ENCODE assay signal across 29 cellular contexts in genomic region chr15:76502678-76503077, GRCh38.
"Had no signal": no experiment of that assay in that cellular context is flagged by ENCODE, and none has a peak within 500 bp of the region (broad histone marks: within the 10 kb centered on the region; RNA-seq: fewer than 3 reads in every experiment).

No MANE protein-coding gene starts in this region.

- DNase-seq: hypothalamus; immature natural killer cell; kidney; left colon; left ventricle myocardium inferior; mesendoderm; naive B cell; natural killer cell; nephron progenitor cell; occipital lobe; psoas muscle; sigmoid colon; spleen; stimulated activated CD4-positive, alpha-beta T cell treated with anti-CD3 and anti-CD28 coated beads, Interleukin-4, amount 100 ng/mL, for 24 hours; stimulated activated naive CD4-positive, alpha-beta T cell; tibial artery; upper lobe of right lung had no signal

- H3K27ac Mint-ChIP-seq: immature natural killer cell; mesothelial cell of epicardium; naive B cell; natural killer cell; nephron progenitor cell; neural progenitor cell; stimulated activated effector memory CD8-positive, alpha-beta T cell treated with anti-CD3 and anti-CD28 coated beads, Interleukin-12 subunit alpha, Interleukin-12 subunit beta, amount 100 ng/mL, for 72 hours; stimulated activated naive CD8-positive, alpha-beta T cell treated with anti-CD3 and anti-CD28 coated beads, Interleukin-15, Interleukin-2, amounts not matched to agents 100 ng/mL and 50 ng/mL, for 24 hours had no signal

- H3K4me2 ChIP-seq: neural progenitor cell had no signal

- H3K4me1 ChIP-seq: left ventricle myocardium inferior, parathyroid adenoma, psoas muscle, right atrium auricular region, sigmoid colon, spleen, suprapubic skin, tibial artery, upper lobe of right lung had no signal

- H3K36me3 ChIP-seq: neural progenitor cell, neutrophil, thoracic aorta, upper lobe of right lung had no signal

- H3K36me3 Mint-ChIP-seq: mesothelial cell of epicardium; natural killer cell; neural progenitor cell; stimulated activated effector memory CD8-positive, alpha-beta T cell treated with anti-CD3 and anti-CD28 coated beads, Interleukin-12 subunit alpha, Interleukin-12 subunit beta, amount 100 ng/mL, for 72 hours had no signal

- H3K9me3 Mint-ChIP-seq: immature natural killer cell; natural killer cell; nephron progenitor cell; neural progenitor cell; stimulated activated effector memory CD8-positive, alpha-beta T cell treated with anti-CD3 and anti-CD28 coated beads, Interleukin-12 subunit alpha, Interleukin-12 subunit beta, amount 100 ng/mL, for 72 hours; stimulated activated naive CD8-positive, alpha-beta T cell treated with anti-CD3 and anti-CD28 coated beads, Interleukin-15, Interleukin-2, amounts not matched to agents 100 ng/mL and 50 ng/mL, for 24 hours had no signal

- H2AFZ ChIP-seq: neural progenitor cell, parathyroid adenoma had no signal

- H3K27me3 ChIP-seq: neural progenitor cell, neutrophil, right atrium auricular region, sigmoid colon, spleen, suprapubic skin, tibial artery, upper lobe of right lung had no signal

- H3K4me1 Mint-ChIP-seq: immature natural killer cell; naive B cell; natural killer cell; nephron progenitor cell; neural progenitor cell; stimulated activated effector memory CD8-positive, alpha-beta T cell treated with anti-CD3 and anti-CD28 coated beads, Interleukin-12 subunit alpha, Interleukin-12 subunit beta, amount 100 ng/mL, for 72 hours had no signal

- ATAC-seq: natural killer cell; psoas muscle; stimulated activated effector memory CD8-positive, alpha-beta T cell treated with anti-CD3 and anti-CD28 coated beads, Interleukin-12 subunit alpha, Interleukin-12 subunit beta, amount 100 ng/mL, for 72 hours; upper lobe of right lung had no signal

- H3K4me3 Mint-ChIP-seq: immature natural killer cell; mesothelial cell of epicardium; naive B cell; natural killer cell; nephron progenitor cell; neural progenitor cell; stimulated activated effector memory CD8-positive, alpha-beta T cell treated with anti-CD3 and anti-CD28 coated beads, Interleukin-12 subunit alpha, Interleukin-12 subunit beta, amount 100 ng/mL, for 72 hours; stimulated activated naive CD8-positive, alpha-beta T cell treated with anti-CD3 and anti-CD28 coated beads, Interleukin-15, Interleukin-2, amounts not matched to agents 100 ng/mL and 50 ng/mL, for 24 hours had no signal

- H3K9me3 ChIP-seq: neutrophil, psoas muscle, right atrium auricular region, sigmoid colon, suprapubic skin, thoracic aorta, tibial artery, upper lobe of right lung had no signal

- H3K79me2 ChIP-seq: parathyroid adenoma had no signal

- H3K9ac ChIP-seq: neural progenitor cell, parathyroid adenoma had no signal

- H3K27me3 Mint-ChIP-seq: naive B cell; stimulated activated naive CD8-positive, alpha-beta T cell treated with anti-CD3 and anti-CD28 coated beads, Interleukin-15, Interleukin-2, amounts not matched to agents 100 ng/mL and 50 ng/mL, for 24 hours had no signal

- H3K4me3 ChIP-seq: left ventricle myocardium inferior, lung, neural progenitor cell, psoas muscle, right atrium auricular region, sigmoid colon, spleen, suprapubic skin, thoracic aorta, tibial artery, upper lobe of right lung had no signal

- H3K27ac ChIP-seq: left ventricle myocardium inferior, neural progenitor cell, neutrophil, parathyroid adenoma, psoas muscle, right atrium auricular region, sigmoid colon, spleen, suprapubic skin, thoracic aorta, tibial artery, upper lobe of right lung had no signal

- FAIRE-seq: islet of Langerhans, kidney, urothelium cell line had no signal
